In genomic region chr14:56325251-56325839, GRCh38 we compare ENCODE assay signal across 17 cellular contexts.
"Had no signal": no experiment of that assay in that cellular context is flagged by ENCODE, and none has a peak within 500 bp of the region (broad histone marks: within the 10 kb centered on the region; RNA-seq: fewer than 3 reads in every experiment).

No MANE protein-coding gene starts in this region.

- H3K4me3 ChIP-seq: dorsolateral prefrontal cortex, gastrocnemius medialis, heart left ventricle, skin epidermis, suprapubic skin had no signal

- H3K27me3 ChIP-seq: dorsolateral prefrontal cortex, gastrocnemius medialis, heart left ventricle, suprapubic skin had no signal

- H3K36me3 ChIP-seq: gastrocnemius medialis, heart left ventricle, suprapubic skin had no signal

- H3K4me1 ChIP-seq: gastrocnemius medialis, heart left ventricle, suprapubic skin had no signal

- H3K27ac ChIP-seq: dorsolateral prefrontal cortex, gastrocnemius medialis, heart left ventricle, suprapubic skin had no signal

- DNase-seq: activated CD4-positive, alpha-beta T cell treated with anti-CD3 and anti-CD28 coated beads for 48 hours; activated CD8-positive, alpha-beta T cell treated with anti-CD3 and anti-CD28 coated beads for 36 hours; activated gamma-delta T cell; activated T-cell treated with anti-CD3 and anti-CD28 coated beads, Interleukin-2, amount 50 U/mL, for 4 hours; dorsolateral prefrontal cortex; erythroblast; gastrocnemius medialis; heart left ventricle; immature natural killer cell; nucleus accumbens; stimulated activated CD4-positive, alpha-beta T cell treated with anti-CD3 and anti-CD28 coated beads, Interleukin-4, amount 100 ng/mL, for 4 hours; stimulated activated CD8-positive, alpha-beta memory T cell treated with anti-CD3 and anti-CD28 coated beads, Interleukin-4, amount 100 ng/mL, for 48 hours; stimulated activated naive CD8-positive, alpha-beta T cell treated with anti-CD3 and anti-CD28 coated beads, Interleukin-15, Interleukin-2, amounts not matched to agents 100 U/mL and 50 U/mL, for 24 hours had no signal

- ATAC-seq: activated CD8-positive, alpha-beta T cell treated with anti-CD3 and anti-CD28 coated beads for 36 hours; activated T-cell treated with anti-CD3 and anti-CD28 coated beads, Interleukin-2, amount 50 U/mL, for 4 hours; gastrocnemius medialis; heart left ventricle; natural killer cell treated with Interleukin-12 subunit alpha and Interleukin-12 subunit beta and Interleukin-15 and Interleukin-18, amount 100 ng/mL, for 72 hours; stimulated activated naive CD8-positive, alpha-beta T cell treated with anti-CD3 and anti-CD28 coated beads, Interleukin-15, Interleukin-2, amounts not matched to agents 100 U/mL and 50 U/mL, for 24 hours; WTC11 had no signal

- H3K9me3 ChIP-seq: gastrocnemius medialis, heart left ventricle, suprapubic skin had no signal
